Comparison of ENCODE assay signal across 8 cellular contexts in genomic region chr16:50741225-50741807, GRCh38. TPM values are rescaled to one million over a fixed set of nuclear protein-coding genes. Genes with fewer than 3 reads are reported as not detected.
DNase-seq lines count a peak whose midpoint lies in the region; ATAC-seq and TF ChIP-seq lines count a peak whose summit lies in the region.

No MANE protein-coding gene starts in this region.

- no peaks in the 10 kb centered on the region for H3K27me3 Mint-ChIP-seq in activated CD4-positive, alpha-beta T cell treated with anti-CD3 and anti-CD28 coated beads, Interleukin-2, amount 10 ng/mL, durations not matched to agents 24 days and 14 days

- peaks cover 57% of the 10 kb centered on the region for H3K4me1 Mint-ChIP-seq in activated CD4-positive, alpha-beta T cell treated with anti-CD3 and anti-CD28 coated beads, Interleukin-2, amount 10 ng/mL, durations not matched to agents 24 days and 14 days

- peak overlapping the region; percentile 96 for H3K4me2 ChIP-seq in OCI-LY3 (ENCODE audit: low read length)

- TF ChIP-seq CTCF in OCI-LY3 (IDR thresholded peaks at IDR 0.05; ENCODE audit: low read depth, low read length) (no peak), epithelial cell of esophagus (IDR thresholded peaks at IDR 0.05; ENCODE audit: insufficient read depth, low read depth, low read length, missing control alignments) (no peak), omental fat pad (IDR thresholded peaks at IDR 0.05) (no peak)

- peaks cover 50% of the 10 kb centered on the region for H3K36me3 Mint-ChIP-seq in activated CD4-positive, alpha-beta T cell treated with anti-CD3 and anti-CD28 coated beads, Interleukin-2, amount 10 ng/mL, durations not matched to agents 24 days and 14 days (ENCODE audit: low read depth)

- H3K4me3 ChIP-seq in OCI-LY3 (ENCODE audit: low read length) (peak overlapping the region; percentile 86), epithelial cell of esophagus (ENCODE audit: low read length) (peak overlapping the region; percentile 47)

- no peaks in the 10 kb centered on the region for H3K27me3 ChIP-seq in OCI-LY3 (ENCODE audit: low read depth, low read length)

- no peaks in the 10 kb centered on the region for H3K36me3 ChIP-seq in OCI-LY3 (replicated peaks; ENCODE audit: low read depth, low read length)

- ATAC-seq in omental fat pad (ENCODE audit: low FRiP score): peak; percentile 6
- ATAC-seq in HG03108 (IDR thresholded peaks at IDR 0.05; ENCODE audit: unreplicated experiment): no peak

- H3K4me1 ChIP-seq in OCI-LY3 (ENCODE audit: low read length): peaks cover 11% of the 10 kb centered on the region

- H3K27ac Mint-ChIP-seq in activated CD4-positive, alpha-beta T cell treated with anti-CD3 and anti-CD28 coated beads, Interleukin-2, amount 10 ng/mL, durations not matched to agents 24 days and 14 days: peak overlapping the region; percentile 96

- DNase-seq in activated CD4-positive, alpha-beta T cell treated with anti-CD3 and anti-CD28 coated beads, Interleukin-2, amount 10 ng/mL, durations not matched to agents 24 days and 14 days: no peak
- DNase-seq in activated CD4-positive, alpha-beta T cell treated with anti-CD3 and anti-CD28 coated beads for 48 hours: no peak
- peak; percentile 62 for DNase-seq in epithelial cell of esophagus (ENCODE audit: low read depth)
- DNase-seq in omental fat pad (ENCODE audit: low spot score): no peak
- DNase-seq in NCI-H187 treated with DMSO at 0.1 percent for 48 hours (lab: John Stamatoyannopoulos, UW): no peak
- DNase-seq in NCI-H2227 treated with DMSO at 0.1 percent for 48 hours (lab: John Stamatoyannopoulos, UW): no peak

- peak overlapping the region; percentile 98 for H2AFZ ChIP-seq in OCI-LY3 (ENCODE audit: low read depth, low read length)

- H3K9ac ChIP-seq in OCI-LY3 (ENCODE audit: low read length): peak overlapping the region; percentile 52

- intact Hi-C loops in activated CD4-positive, alpha-beta T cell treated with anti-CD3 and anti-CD28 coated beads, Interleukin-2, amount 10 ng/mL, durations not matched to agents 24 days and 14 days (cut with micrococcal nuclease): loop anchor here (1.0 to 5.0 kb wide), 5 partner anchors 33 to 589 kb away; partner anchors contain the start of gene TENT4B

- no peaks in the 10 kb centered on the region for H3K9me3 ChIP-seq in OCI-LY3 (ENCODE audit: insufficient read depth, low read length)

- H3K79me2 ChIP-seq in OCI-LY3 (ENCODE audit: low read length): no peaks in the 10 kb centered on the region; the same call in 1 of the 2 replicates

- no peaks in the 10 kb centered on the region for H3K9me3 Mint-ChIP-seq in activated CD4-positive, alpha-beta T cell treated with anti-CD3 and anti-CD28 coated beads, Interleukin-2, amount 10 ng/mL, durations not matched to agents 24 days and 14 days

- H4K20me1 ChIP-seq in OCI-LY3 (ENCODE audit: insufficient read depth, low read length): no peaks in the 10 kb centered on the region

- H3K27ac ChIP-seq in OCI-LY3 (ENCODE audit: low read length): no peak overlapping the region

- peak overlapping the region; percentile 86 for H3K4me3 Mint-ChIP-seq in activated CD4-positive, alpha-beta T cell treated with anti-CD3 and anti-CD28 coated beads, Interleukin-2, amount 10 ng/mL, durations not matched to agents 24 days and 14 days

RNA-seq across cellular contexts. Expression of gene CYLD, which starts 0.6 kb away (rescaled TPM):
- 178 TPM in 2 replicates for total RNA-seq in activated CD4-positive, alpha-beta T cell treated with anti-CD3 and anti-CD28 coated beads, Interleukin-2, amount 10 ng/mL, durations not matched to agents 24 days and 14 days
- total RNA-seq in omental fat pad: 10 to 100 TPM; 20.5 to 51.1 (median 36.6) TPM

RNA-seq across cellular contexts. Expression of gene NOD2, which starts 47.9 kb away (rescaled TPM):
- total RNA-seq in activated CD4-positive, alpha-beta T cell treated with anti-CD3 and anti-CD28 coated beads, Interleukin-2, amount 10 ng/mL, durations not matched to agents 24 days and 14 days: 8.3 and 9.3 TPM in 2 replicates
- total RNA-seq in omental fat pad: 10 to 100 TPM in 1 of 4 donors, 1 to 10 TPM in 3; 4.4 to 17.2 (median 5.4) TPM
